Comparison of ENCODE assay signal across 8 cellular contexts in the genomic region with DNA sequence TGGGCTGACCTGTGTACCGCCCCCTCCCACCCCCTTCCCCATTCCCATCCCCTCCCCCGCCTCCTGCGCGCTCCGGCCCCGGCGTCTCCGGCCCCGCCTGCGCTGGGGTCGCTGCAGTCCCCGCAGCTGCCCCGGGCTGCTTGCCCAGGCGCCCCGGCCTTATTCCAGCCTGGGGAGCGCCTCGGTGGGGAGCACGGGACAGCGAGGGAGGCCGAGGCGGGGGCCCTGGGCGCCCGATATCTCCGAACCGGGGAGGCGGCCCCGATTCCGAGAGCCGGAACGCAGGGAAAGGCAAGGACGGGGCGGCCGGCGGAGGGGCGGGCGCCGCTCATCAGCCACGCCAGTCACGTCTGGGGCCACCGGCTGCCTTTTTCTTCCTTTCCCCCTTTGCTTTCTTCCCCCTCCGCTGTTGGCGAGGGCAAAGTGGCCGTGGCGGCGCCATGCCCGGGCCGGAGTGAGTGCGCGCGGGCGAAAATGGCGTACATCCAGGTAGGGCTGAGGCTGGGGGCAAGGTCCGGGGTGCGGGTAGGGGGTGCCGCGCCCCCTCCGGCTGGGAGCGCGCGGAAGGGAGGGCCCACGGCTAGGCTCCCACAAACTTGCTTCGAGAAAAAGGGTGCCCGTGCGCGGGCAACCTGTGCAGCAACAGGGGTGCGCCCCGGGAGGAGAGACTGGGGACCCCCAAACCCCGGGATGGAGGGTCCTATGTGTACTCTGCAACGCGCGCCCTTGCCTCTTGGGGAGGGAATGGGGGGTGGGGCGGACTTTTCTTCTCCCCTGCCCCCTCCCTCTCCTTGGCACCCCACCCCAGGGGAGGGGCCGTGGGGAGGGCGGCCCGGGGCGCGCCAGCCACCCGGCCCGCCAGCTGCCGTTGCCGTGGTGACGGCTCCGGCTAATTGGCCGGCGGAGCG. TPM values are rescaled to one million over a fixed set of nuclear protein-coding genes. Genes with fewer than 3 reads are reported as not detected.
DNase-seq lines count a peak whose midpoint lies in the region; ATAC-seq and TF ChIP-seq lines count a peak whose summit lies in the region.

A gene with protein sequence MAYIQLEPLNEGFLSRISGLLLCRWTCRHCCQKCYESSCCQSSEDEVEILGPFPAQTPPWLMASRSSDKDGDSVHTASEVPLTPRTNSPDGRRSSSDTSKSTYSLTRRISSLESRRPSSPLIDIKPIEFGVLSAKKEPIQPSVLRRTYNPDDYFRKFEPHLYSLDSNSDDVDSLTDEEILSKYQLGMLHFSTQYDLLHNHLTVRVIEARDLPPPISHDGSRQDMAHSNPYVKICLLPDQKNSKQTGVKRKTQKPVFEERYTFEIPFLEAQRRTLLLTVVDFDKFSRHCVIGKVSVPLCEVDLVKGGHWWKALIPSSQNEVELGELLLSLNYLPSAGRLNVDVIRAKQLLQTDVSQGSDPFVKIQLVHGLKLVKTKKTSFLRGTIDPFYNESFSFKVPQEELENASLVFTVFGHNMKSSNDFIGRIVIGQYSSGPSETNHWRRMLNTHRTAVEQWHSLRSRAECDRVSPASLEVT (plus strand): TSS at position 68 of the 908 bp plus-strand sequence. CDS start 407 bp downstream, at position 475.

- H3K9ac ChIP-seq in ES-I3 (ENCODE audit: low read depth, low read length), result peak within 1 kb of the TSS; percentile 65

- H3K36me3 Mint-ChIP-seq in CD8-positive, alpha-beta memory T cell, result peaks cover 0 to 1% (median 0%) of the 10 kb centered on the region in 3 donors

- peaks cover 8 to 36% of the 10 kb centered on the region in 2 donors for H3K27me3 Mint-ChIP-seq in CD8-positive, alpha-beta memory T cell

- intact Hi-C loops in lower lobe of right lung (cut with DNase I), result loop anchor here (10.0 kb wide), 1 partner anchor 84 kb away; no protein-coding TSS in a partner anchor

- H3K36me3 ChIP-seq in ES-I3 (ENCODE audit: insufficient read depth, low read length) (no peaks in the 10 kb centered on the region), lower lobe of right lung (no peaks in the 10 kb centered on the region)
- no peaks in the 10 kb centered on the region for H3K36me3 ChIP-seq in CD8-positive, alpha-beta memory T cell (ENCODE audit: insufficient read depth, low read length)

- H3K4me1 ChIP-seq in ES-I3 (ENCODE audit: insufficient read depth, low read length) (0 out of 2 replicates have a peak, but pooled peaks cover 3% of the 10 kb centered on the region), lower lobe of right lung (peaks cover 22% of the 10 kb centered on the region)
- no peaks in the 10 kb centered on the region for H3K4me1 ChIP-seq in CD8-positive, alpha-beta memory T cell (ENCODE audit: insufficient read depth, low read length)

- peaks cover 0 to 3% (median 0%) of the 10 kb centered on the region in 3 donors for H3K4me1 Mint-ChIP-seq in CD8-positive, alpha-beta memory T cell

- peak; percentile 74 to 79 for ATAC-seq in lower lobe of right lung

- DNase-seq in NCI-H2107 treated with DMSO at 0.1 percent for 48 hours (lab: John Stamatoyannopoulos, UW; ENCODE audit: unreplicated experiment) (peak; percentile 12), caudate nucleus (lab: John Stamatoyannopoulos, UW) (peak in 45 of 61 donors; percentile 12 to 79 (median 38)), lower lobe of right lung (peak; percentile 59), ureter (ENCODE audit: low spot score) (peak; percentile 58), HPDE6-E6E7 (ENCODE audit: extremely low spot score) (no peak)
- no peak for DNase-seq in CD8-positive, alpha-beta memory T cell
- no peak for DNase-seq in activated CD4-positive, alpha-beta T cell treated with anti-CD3 and anti-CD28 coated beads, Interleukin-2, amount 50 U/mL, for 1 hour

- H3K27ac ChIP-seq in caudate nucleus (ENCODE audit: low read depth, low read length) (peak within 1 kb of the TSS; percentile 82), lower lobe of right lung (peak within 1 kb of the TSS; percentile 76)
- H3K27ac ChIP-seq in CD8-positive, alpha-beta memory T cell (ENCODE audit: low read depth, low read length), result no peak within 1 kb of the TSS

- H3K4me3 Mint-ChIP-seq in CD8-positive, alpha-beta memory T cell, result no peak within 1 kb of the TSS

- peaks cover 11% of the 10 kb centered on the region for H3K27me3 ChIP-seq in lower lobe of right lung (ENCODE audit: low read depth)
- no peaks in the 10 kb centered on the region for H3K27me3 ChIP-seq in CD8-positive, alpha-beta memory T cell (ENCODE audit: insufficient read depth, low read length, poor library complexity, severe bottlenecking)

- H3K4me3 ChIP-seq in lower lobe of right lung, result peak within 1 kb of the TSS; percentile 77
- no peak within 1 kb of the TSS for H3K4me3 ChIP-seq in CD8-positive, alpha-beta memory T cell (ENCODE audit: low read length)

- TF ChIP-seq CTCF in lower lobe of right lung (IDR thresholded peaks at IDR 0.05), result no peak

- POLR2A ChIA-PET in CD8-positive, alpha-beta memory T cell (lab: Charles Lee), result no interaction called here

- CTCF ChIA-PET in CD8-positive, alpha-beta memory T cell (lab: Charles Lee), result no interaction called here

- no peak within 1 kb of the TSS for H3K27ac Mint-ChIP-seq in CD8-positive, alpha-beta memory T cell

- peaks cover 0 to 2% (median 1%) of the 10 kb centered on the region in 5 donors for H3K9me3 Mint-ChIP-seq in CD8-positive, alpha-beta memory T cell

- H3K9me3 ChIP-seq in ES-I3 (ENCODE audit: control insufficient read depth, insufficient read depth, low read length), result no peaks in the 10 kb centered on the region; the same call in 1 of the 2 replicates
- H3K9me3 ChIP-seq in lower lobe of right lung, result no peaks in the 10 kb centered on the region
- no peaks in the 10 kb centered on the region for H3K9me3 ChIP-seq in CD8-positive, alpha-beta memory T cell (ENCODE audit: low read length)

RNA-seq across cellular contexts. Expression of the gene that starts here (rescaled TPM):
- 11.8 TPM for total RNA-seq in lower lobe of right lung
- 24.4 TPM for total RNA-seq in ureter
- not detected for total RNA-seq in CD8-positive, alpha-beta memory T cell
- not detected for polyA plus RNA-seq in CD8-positive, alpha-beta memory T cell

Comparison
In these comparisons a context has a peak if more than half of its experiments do, and no peak if none do; other contexts are left out.
1. RNA of the gene that starts here (total RNA-seq): 24.4 TPM in ureter (single experiment) and 11.8 TPM in lower lobe of right lung (single experiment); not detected in CD8-positive, alpha-beta memory T cell; every median in the first group is over 10 times any median in the second.
2. DNase-seq: peak in NCI-H2107 treated with DMSO at 0.1 percent for 48 hours (single experiment), caudate nucleus (45 of 61), lower lobe of right lung (single experiment) and ureter (single experiment); none in CD8-positive, alpha-beta memory T cell (0 of 5), HPDE6-E6E7 (single experiment) and activated CD4-positive, alpha-beta T cell treated with anti-CD3 and anti-CD28 coated beads, Interleukin-2, amount 50 U/mL, for 1 hour (single experiment).